Comparison of ENCODE assay signal across 9 cellular contexts in the genomic region with DNA sequence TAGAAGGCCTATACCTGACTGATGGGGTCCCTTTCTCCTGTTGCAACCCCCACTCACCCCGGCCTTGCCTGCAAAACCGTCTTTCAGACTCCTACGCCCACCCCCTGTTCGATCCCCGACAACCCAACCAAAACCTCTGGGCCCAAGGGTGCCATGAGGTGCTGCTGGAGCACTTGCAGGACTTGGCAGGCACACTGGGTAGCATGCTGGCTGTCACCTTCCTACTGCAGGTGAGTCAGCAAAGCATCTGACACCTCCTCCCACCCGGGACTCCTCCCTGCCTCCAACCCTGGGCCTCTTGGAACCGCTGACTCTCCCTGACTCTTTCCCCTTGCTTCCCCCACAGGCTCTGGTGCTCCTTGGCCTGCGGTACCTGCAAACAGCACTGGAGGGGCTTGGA. TPM values are rescaled to one million over a fixed set of nuclear protein-coding genes. Genes with fewer than 3 reads are reported as not detected.
A peak's percentile ranks its signal among the peaks of the same experiment; 100 is the strongest.
DNase-seq lines count a peak whose midpoint lies in the region; ATAC-seq and TF ChIP-seq lines count a peak whose summit lies in the region.
"Had no signal": no experiment of that assay in that cellular context is flagged by ENCODE, and none has a peak within 500 bp of the region (broad histone marks: within the 10 kb centered on the region; RNA-seq: fewer than 3 reads in every experiment).

No MANE protein-coding gene starts in this region.

- H3K27ac Mint-ChIP-seq in activated naive CD8-positive, alpha-beta T cell treated with anti-CD3 and anti-CD28 coated beads, Interleukin-2, amount 10 ng/mL, durations not matched to agents 7 days and 5 days, result peak overlapping the region; percentile 84
- H3K27ac Mint-ChIP-seq in naive thymus-derived CD4-positive, alpha-beta T cell, result peak overlapping the region; percentile 73 to 95 (median 89)

- TF ChIP-seq CTCF in left ventricle myocardium inferior (IDR thresholded peaks at IDR 0.05; ENCODE audit: borderline replicate concordance), result no peak

- CTCF ChIA-PET in naive thymus-derived CD4-positive, alpha-beta T cell (lab: Charles Lee), result interaction anchor here (1.8 to 4.1 kb wide), 2 partner anchors 22 to 34 kb away, joined by 6 to 27 read pairs; a partner anchor contains a TSS

- no peak overlapping the region for H3K4me3 ChIP-seq in left ventricle myocardium inferior
- H3K4me3 ChIP-seq in naive thymus-derived CD4-positive, alpha-beta T cell (ENCODE audit: low read length), result no peak overlapping the region

- POLR2A ChIA-PET in activated naive CD8-positive, alpha-beta T cell treated with anti-CD3 and anti-CD28 coated beads, Interleukin-2, amount 10 ng/mL, durations not matched to agents 7 days and 5 days (lab: Charles Lee), result interaction anchor here (1.7 to 5.0 kb wide), 5 partner anchors 7 to 58 kb away, joined by 6 to 50 read pairs (median 30); a partner anchor contains a TSS
- POLR2A ChIA-PET in naive thymus-derived CD4-positive, alpha-beta T cell (lab: Charles Lee), result interaction anchor here (0.7 to 12.0 kb wide), 5 partner anchors 7 to 237 kb away, joined by 3 to 219 read pairs (median 64); a partner anchor contains a TSS

- H3K27me3 Mint-ChIP-seq in activated naive CD8-positive, alpha-beta T cell treated with anti-CD3 and anti-CD28 coated beads, Interleukin-2, amount 10 ng/mL, durations not matched to agents 7 days and 5 days, result no peaks in the 10 kb centered on the region
- H3K27me3 Mint-ChIP-seq in naive thymus-derived CD4-positive, alpha-beta T cell, result no peaks in the 10 kb centered on the region

- DNase-seq in left ventricle myocardium inferior (no peak), left ventricle myocardium superior (no peak), NCI-H526 treated with DMSO at 0.1 percent for 48 hours (lab: John Stamatoyannopoulos, UW) (no peak), COLO829 (ENCODE audit: low spot score) (no peak), inferior parietal cortex (ENCODE audit: extremely low spot score) (no peak)
- DNase-seq in activated naive CD8-positive, alpha-beta T cell treated with anti-CD3 and anti-CD28 coated beads, Interleukin-2, amount 10 ng/mL, durations not matched to agents 7 days and 5 days, result no peak
- no peak for DNase-seq in naive thymus-derived CD4-positive, alpha-beta T cell
- DNase-seq: foreskin melanocyte had no signal

- H3K4me1 Mint-ChIP-seq in activated naive CD8-positive, alpha-beta T cell treated with anti-CD3 and anti-CD28 coated beads, Interleukin-2, amount 10 ng/mL, durations not matched to agents 7 days and 5 days, result peaks cover 36% of the 10 kb centered on the region
- peaks cover 25 to 46% (median 40%) of the 10 kb centered on the region in 7 donors for H3K4me1 Mint-ChIP-seq in naive thymus-derived CD4-positive, alpha-beta T cell

- ATAC-seq in left ventricle myocardium superior (no peak), GM21381 (IDR thresholded peaks at IDR 0.05; ENCODE audit: unreplicated experiment) (no peak)
- no peak for ATAC-seq in activated naive CD8-positive, alpha-beta T cell treated with anti-CD3 and anti-CD28 coated beads, Interleukin-2, amount 10 ng/mL, durations not matched to agents 7 days and 5 days (ENCODE audit: low read depth)
- no peak for ATAC-seq in naive thymus-derived CD4-positive, alpha-beta T cell

- H3K4me3 Mint-ChIP-seq in activated naive CD8-positive, alpha-beta T cell treated with anti-CD3 and anti-CD28 coated beads, Interleukin-2, amount 10 ng/mL, durations not matched to agents 7 days and 5 days, result no peak overlapping the region
- H3K4me3 Mint-ChIP-seq in naive thymus-derived CD4-positive, alpha-beta T cell, result peak overlapping the region in 6 of 10 donors; percentile 31 to 99 (median 58)

- intact Hi-C loops in left ventricle myocardium inferior (cut with micrococcal nuclease), result no loop called here
- intact Hi-C loops in left ventricle myocardium superior (cut with micrococcal nuclease), result no loop called here
- intact Hi-C loops in naive thymus-derived CD4-positive, alpha-beta T cell (cut with micrococcal nuclease), result loop anchor here in 1 of 2 donors (5.0 kb wide), 1 partner anchor 228 kb away; no protein-coding TSS in a partner anchor

- H3K36me3 ChIP-seq in left ventricle myocardium inferior, result peaks cover 28% of the 10 kb centered on the region
- peaks cover 0 to 38% (median 0%) of the 10 kb centered on the region in 3 experiments for H3K36me3 ChIP-seq in naive thymus-derived CD4-positive, alpha-beta T cell (ENCODE audit: control insufficient read depth in 2 of 3, insufficient read depth in 3 of 3, low read length in 3 of 3)

- H3K9me3 ChIP-seq in left ventricle myocardium inferior (replicated peaks), result no peaks in the 10 kb centered on the region
- H3K9me3 ChIP-seq in naive thymus-derived CD4-positive, alpha-beta T cell (ENCODE audit: control insufficient read depth in 2 of 3, low read length in 3 of 3), result no peaks in the 10 kb centered on the region

- peaks cover 39% of the 10 kb centered on the region for H3K4me1 ChIP-seq in left ventricle myocardium inferior
- H3K4me1 ChIP-seq in naive thymus-derived CD4-positive, alpha-beta T cell (ENCODE audit: control insufficient read depth in 2 of 2, insufficient read depth in 2 of 2, low read length in 2 of 2), result peaks cover 16 to 28% of the 10 kb centered on the region in 2 donors

- H3K27ac ChIP-seq in left ventricle myocardium inferior (replicated peaks), result peak overlapping the region; percentile 96
- H3K27ac ChIP-seq in naive thymus-derived CD4-positive, alpha-beta T cell (ENCODE audit: low read depth, low read length), result no peak overlapping the region

- H3K9me3 Mint-ChIP-seq in activated naive CD8-positive, alpha-beta T cell treated with anti-CD3 and anti-CD28 coated beads, Interleukin-2, amount 10 ng/mL, durations not matched to agents 7 days and 5 days, result no peaks in the 10 kb centered on the region
- H3K9me3 Mint-ChIP-seq in naive thymus-derived CD4-positive, alpha-beta T cell, result no peaks in the 10 kb centered on the region

- peaks cover 11% of the 10 kb centered on the region for H3K36me3 Mint-ChIP-seq in activated naive CD8-positive, alpha-beta T cell treated with anti-CD3 and anti-CD28 coated beads, Interleukin-2, amount 10 ng/mL, durations not matched to agents 7 days and 5 days
- H3K36me3 Mint-ChIP-seq in naive thymus-derived CD4-positive, alpha-beta T cell, result peaks cover 0 to 17% (median 4%) of the 10 kb centered on the region in 5 donors

- H3K27me3 ChIP-seq in left ventricle myocardium inferior (ENCODE audit: low read depth), result no peaks in the 10 kb centered on the region
- no peaks in the 10 kb centered on the region for H3K27me3 ChIP-seq in naive thymus-derived CD4-positive, alpha-beta T cell (ENCODE audit: control insufficient read depth in 2 of 2, insufficient read depth in 2 of 2, low read length in 2 of 2)

RNA-seq across cellular contexts. Expression of a gene that starts 1.2 kb away (rescaled TPM):
- total RNA-seq in left ventricle myocardium inferior (2.0 TPM), left ventricle myocardium superior (1.7 TPM)
- total RNA-seq in activated naive CD8-positive, alpha-beta T cell treated with anti-CD3 and anti-CD28 coated beads, Interleukin-2, amount 10 ng/mL, durations not matched to agents 7 days and 5 days, result 1 to 10 TPM; 1.4 to 2.4 TPM
- total RNA-seq in naive thymus-derived CD4-positive, alpha-beta T cell, result 1 to 10 TPM; 1.2 to 2.4 (median 2.0) TPM
- polyA plus RNA-seq in naive thymus-derived CD4-positive, alpha-beta T cell, result under 1 TPM in 1 of 2 donors, not detected in 1; 0.51 TPM

RNA-seq across cellular contexts. Expression of a gene that starts 1.7 kb away (rescaled TPM):
- total RNA-seq in left ventricle myocardium inferior (14.6 TPM), left ventricle myocardium superior (12.9 TPM)
- total RNA-seq in activated naive CD8-positive, alpha-beta T cell treated with anti-CD3 and anti-CD28 coated beads, Interleukin-2, amount 10 ng/mL, durations not matched to agents 7 days and 5 days, result 100 to 1,000 TPM; 183 to 185 TPM
- total RNA-seq in naive thymus-derived CD4-positive, alpha-beta T cell, result 100 to 1,000 TPM; 152 to 209 (median 188) TPM
- 10 to 100 TPM; 14.6 to 23.9 TPM for polyA plus RNA-seq in naive thymus-derived CD4-positive, alpha-beta T cell

RNA-seq across cellular contexts. Expression of a gene that starts 7.5 kb away (rescaled TPM):
- total RNA-seq in left ventricle myocardium inferior (13.2 TPM), left ventricle myocardium superior (12.1 TPM)
- 10 to 100 TPM; 76.1 to 87.0 TPM for total RNA-seq in activated naive CD8-positive, alpha-beta T cell treated with anti-CD3 and anti-CD28 coated beads, Interleukin-2, amount 10 ng/mL, durations not matched to agents 7 days and 5 days
- 10 to 100 TPM; 55.8 to 78.1 (median 71.2) TPM for total RNA-seq in naive thymus-derived CD4-positive, alpha-beta T cell
- polyA plus RNA-seq in naive thymus-derived CD4-positive, alpha-beta T cell, result 10 to 100 TPM; 35.0 to 41.9 TPM

RNA-seq across cellular contexts. Expression of a gene that starts 12.6 kb away (rescaled TPM):
- total RNA-seq in left ventricle myocardium inferior (26.3 TPM), left ventricle myocardium superior (33.1 TPM)
- 100 to 1,000 TPM; 231 to 233 TPM for total RNA-seq in activated naive CD8-positive, alpha-beta T cell treated with anti-CD3 and anti-CD28 coated beads, Interleukin-2, amount 10 ng/mL, durations not matched to agents 7 days and 5 days
- total RNA-seq in naive thymus-derived CD4-positive, alpha-beta T cell, result 100 to 1,000 TPM; 134 to 238 (median 199) TPM
- polyA plus RNA-seq in naive thymus-derived CD4-positive, alpha-beta T cell, result 10 to 100 TPM; 25.6 to 46.4 TPM

RNA-seq across cellular contexts. Expression of a gene that starts 23.0 kb away (rescaled TPM):
- total RNA-seq in left ventricle myocardium inferior (12.5 TPM), left ventricle myocardium superior (12.3 TPM)
- 10 to 100 TPM; 27.2 to 38.2 TPM for total RNA-seq in activated naive CD8-positive, alpha-beta T cell treated with anti-CD3 and anti-CD28 coated beads, Interleukin-2, amount 10 ng/mL, durations not matched to agents 7 days and 5 days
- 10 to 100 TPM; 34.5 to 54.6 (median 37.4) TPM for total RNA-seq in naive thymus-derived CD4-positive, alpha-beta T cell
- 10 to 100 TPM; 20.2 to 25.4 TPM for polyA plus RNA-seq in naive thymus-derived CD4-positive, alpha-beta T cell
